Comparison of ENCODE assay signal across 30 cellular contexts in genomic region chr17:71572343-71572742, GRCh38.
"Had no signal": no experiment of that assay in that cellular context is flagged by ENCODE, and none has a peak within 500 bp of the region (broad histone marks: within the 10 kb centered on the region; RNA-seq: fewer than 3 reads in every experiment).

No MANE protein-coding gene starts in this region.

- H3K27me3 ChIP-seq: ascending aorta, Peyer's patch had no signal

- H3K4me3 Mint-ChIP-seq: activated CD8-positive, alpha-beta T cell treated with anti-CD3 and anti-CD28 coated beads for 36 hours; activated naive CD8-positive, alpha-beta T cell treated with anti-CD3 and anti-CD28 coated beads, Interleukin-2, amount 10 ng/mL, durations not matched to agents 7 days and 5 days; activated T-cell treated with anti-CD3 and anti-CD28 coated beads, Interleukin-2, amount 50 U/mL, for 72 hours; activated T-helper 17 cell treated with anti-CD3 and anti-CD28 coated beads, Interleukin-2, amount 50 U/mL, for 72 hours had no signal

- ATAC-seq: activated CD8-positive, alpha-beta T cell treated with anti-CD3 and anti-CD28 coated beads for 36 hours; activated T-cell treated with anti-CD3 and anti-CD28 coated beads, Interleukin-2, amount 50 U/mL, for 72 hours; activated T-helper 17 cell treated with anti-CD3 and anti-CD28 coated beads, Interleukin-2, amount 50 U/mL, for 72 hours had no signal

- H3K36me3 Mint-ChIP-seq: activated naive CD8-positive, alpha-beta T cell treated with anti-CD3 and anti-CD28 coated beads, Interleukin-2, amount 10 ng/mL, durations not matched to agents 7 days and 5 days had no signal

- H3K4me3 ChIP-seq: ascending aorta, Peyer's patch had no signal

- H3K9ac ChIP-seq: KMS-11 had no signal

- H3K36me3 ChIP-seq: ascending aorta, Peyer's patch had no signal

- H3K4me2 ChIP-seq: KMS-11 had no signal

- H3K27me3 Mint-ChIP-seq: activated CD8-positive, alpha-beta T cell treated with anti-CD3 and anti-CD28 coated beads for 36 hours; activated naive CD8-positive, alpha-beta T cell treated with anti-CD3 and anti-CD28 coated beads, Interleukin-2, amount 10 ng/mL, durations not matched to agents 7 days and 5 days; activated T-helper 17 cell treated with anti-CD3 and anti-CD28 coated beads, Interleukin-2, amount 50 U/mL, for 72 hours had no signal

- H3K9me3 ChIP-seq: ascending aorta, Peyer's patch had no signal

- H3K4me1 Mint-ChIP-seq: activated naive CD8-positive, alpha-beta T cell treated with anti-CD3 and anti-CD28 coated beads, Interleukin-2, amount 10 ng/mL, durations not matched to agents 7 days and 5 days; activated T-helper 17 cell treated with anti-CD3 and anti-CD28 coated beads, Interleukin-2, amount 50 U/mL, for 72 hours had no signal

- H3K27ac ChIP-seq: ascending aorta, KMS-11, Peyer's patch, VCaP had no signal

- H3K27ac Mint-ChIP-seq: activated CD8-positive, alpha-beta T cell treated with anti-CD3 and anti-CD28 coated beads for 36 hours; activated naive CD8-positive, alpha-beta T cell treated with anti-CD3 and anti-CD28 coated beads, Interleukin-2, amount 10 ng/mL, durations not matched to agents 7 days and 5 days; activated T-cell treated with anti-CD3 and anti-CD28 coated beads, Interleukin-2, amount 50 U/mL, for 72 hours; activated T-helper 17 cell treated with anti-CD3 and anti-CD28 coated beads, Interleukin-2, amount 50 U/mL, for 72 hours had no signal

- H3K4me1 ChIP-seq: ascending aorta, Peyer's patch had no signal

- DNase-seq: activated CD4-positive, alpha-beta T cell treated with anti-CD3 and anti-CD28 coated beads for 1 hour; activated CD4-positive, alpha-beta T cell treated with anti-CD3 and anti-CD28 coated beads for 48 hours; activated CD4-positive, CD25-positive, alpha-beta regulatory T cell; activated CD8-positive, alpha-beta T cell treated with anti-CD3 and anti-CD28 coated beads for 36 hours; activated effector memory CD4-positive, alpha-beta T cell treated with anti-CD3 and anti-CD28 coated beads, Interleukin-2, amount 50 U/mL, for 16 hours; activated naive CD4-positive, alpha-beta T cell; activated naive CD4-positive, alpha-beta T cell treated with anti-CD3 and anti-CD28 coated beads, Interleukin-2, amount 50 U/mL, for 16 hours; activated naive CD8-positive, alpha-beta T cell treated with anti-CD3 and anti-CD28 coated beads, Interleukin-2, amount 10 ng/mL, durations not matched to agents 7 days and 5 days; activated T-cell treated with anti-CD3 and anti-CD28 coated beads, Interleukin-2, amount 50 U/mL, for 1 hour; activated T-cell treated with anti-CD3 and anti-CD28 coated beads, Interleukin-2, amount 50 U/mL, for 72 hours; amygdala; NCI-H1092 treated with DMSO at 0.1 percent for 48 hours; NCI-H187; NCI-H2171 treated with DMSO at 0.1 percent for 48 hours; NCI-H2227 treated with DMSO at 0.1 percent for 48 hours; NCI-H446; NCI-H510A treated with DMSO at 0.1 percent for 48 hours; NCI-H526 treated with DMSO at 0.1 percent for 48 hours; OCI-M1; Peyer's patch; Right ventricle myocardium superior; RPMI8226; SW 1271; T-helper 1 cell; T-helper 2 cell; T-helper 9 cell had no signal
